12 cellular contexts compared by ENCODE assay signal in genomic region chr2:68824831-68825230, GRCh38. TPM values are rescaled to one million over a fixed set of nuclear protein-coding genes. Genes with fewer than 3 reads are reported as not detected.
DNase-seq lines count a peak whose midpoint lies in the region; ATAC-seq and TF ChIP-seq lines count a peak whose summit lies in the region.
"Had no signal": no experiment of that assay in that cellular context is flagged by ENCODE, and none has a peak within 500 bp of the region (broad histone marks: within the 10 kb centered on the region; RNA-seq: fewer than 3 reads in every experiment).

No MANE protein-coding gene starts in this region.

- H3K4me3 Mint-ChIP-seq in activated CD8-positive, alpha-beta memory T cell treated with anti-CD3 and anti-CD28 coated beads, Interleukin-2, amount 10 ng/mL, durations not matched to agents 7 days and 5 days, result no peak overlapping the region
- H3K4me3 Mint-ChIP-seq in stimulated activated memory B cell treated with anti-CD40 and anti-IgM and Interleukin-4, amounts not matched to agents 10 μg/mL and 1 μg/mL and 100 μg/mL, for 72 hours, result no peak overlapping the region
- H3K4me3 Mint-ChIP-seq: neural progenitor cell had no signal

- H3K27me3 Mint-ChIP-seq in activated CD8-positive, alpha-beta memory T cell treated with anti-CD3 and anti-CD28 coated beads, Interleukin-2, amount 10 ng/mL, durations not matched to agents 7 days and 5 days, result no peaks in the 10 kb centered on the region
- H3K27me3 Mint-ChIP-seq in stimulated activated memory B cell treated with anti-CD40 and anti-IgM and Interleukin-4, amounts not matched to agents 10 μg/mL and 1 μg/mL and 100 μg/mL, for 72 hours, result no peaks in the 10 kb centered on the region

- no peak for ATAC-seq in activated CD8-positive, alpha-beta memory T cell treated with anti-CD3 and anti-CD28 coated beads, Interleukin-2, amount 10 ng/mL, durations not matched to agents 7 days and 5 days
- no peak for ATAC-seq in stimulated activated memory B cell treated with anti-CD40 and anti-IgM and Interleukin-4, amounts not matched to agents 10 μg/mL and 1 μg/mL and 100 μg/mL, for 72 hours

- peaks cover 59% of the 10 kb centered on the region for H3K36me3 Mint-ChIP-seq in activated CD8-positive, alpha-beta memory T cell treated with anti-CD3 and anti-CD28 coated beads, Interleukin-2, amount 10 ng/mL, durations not matched to agents 7 days and 5 days
- H3K36me3 Mint-ChIP-seq in stimulated activated memory B cell treated with anti-CD40 and anti-IgM and Interleukin-4, amounts not matched to agents 10 μg/mL and 1 μg/mL and 100 μg/mL, for 72 hours, result peaks cover 67% of the 10 kb centered on the region
- H3K36me3 Mint-ChIP-seq: neural progenitor cell had no signal

- H3K4me3 ChIP-seq in epithelial cell of esophagus (ENCODE audit: low read length), result no peak overlapping the region
- H3K4me3 ChIP-seq: neural progenitor cell had no signal

- CTCF ChIA-PET in activated CD8-positive, alpha-beta memory T cell treated with anti-CD3 and anti-CD28 coated beads, Interleukin-2, amount 10 ng/mL, durations not matched to agents 7 days and 5 days (lab: Charles Lee), result no interaction called here

- no peak for DNase-seq in activated CD8-positive, alpha-beta memory T cell treated with anti-CD3 and anti-CD28 coated beads, Interleukin-2, amount 10 ng/mL, durations not matched to agents 7 days and 5 days
- no peak for DNase-seq in activated CD8-positive, alpha-beta memory T cell treated with anti-CD3 and anti-CD28 coated beads for 24 hours
- DNase-seq in RPMI7951 (ENCODE audit: low read depth), result peak; percentile 76
- peak; percentile 62 for DNase-seq in epithelial cell of esophagus (ENCODE audit: low read depth)
- no peak for DNase-seq in NCI-H2029 treated with DMSO at 0.1 percent for 48 hours (lab: John Stamatoyannopoulos, UW)
- no peak for DNase-seq in hippocampal formation (lab: John Stamatoyannopoulos, UW)
- DNase-seq in Kasumi-1 (lab: John Stamatoyannopoulos, UW), result no peak
- DNase-seq: AML-193, GOT3, islet precursor cell had no signal

- no peak for TF ChIP-seq CTCF in epithelial cell of esophagus (IDR thresholded peaks at IDR 0.05; ENCODE audit: insufficient read depth, low read depth, low read length, missing control alignments)

- H3K27ac Mint-ChIP-seq in activated CD8-positive, alpha-beta memory T cell treated with anti-CD3 and anti-CD28 coated beads, Interleukin-2, amount 10 ng/mL, durations not matched to agents 7 days and 5 days, result peak overlapping the region; percentile 9
- peak overlapping the region; percentile 60 for H3K27ac Mint-ChIP-seq in stimulated activated memory B cell treated with anti-CD40 and anti-IgM and Interleukin-4, amounts not matched to agents 10 μg/mL and 1 μg/mL and 100 μg/mL, for 72 hours
- H3K27ac Mint-ChIP-seq: neural progenitor cell had no signal

- no peaks in the 10 kb centered on the region for H3K9me3 Mint-ChIP-seq in activated CD8-positive, alpha-beta memory T cell treated with anti-CD3 and anti-CD28 coated beads, Interleukin-2, amount 10 ng/mL, durations not matched to agents 7 days and 5 days (ENCODE audit: low read depth)
- no peaks in the 10 kb centered on the region for H3K9me3 Mint-ChIP-seq in stimulated activated memory B cell treated with anti-CD40 and anti-IgM and Interleukin-4, amounts not matched to agents 10 μg/mL and 1 μg/mL and 100 μg/mL, for 72 hours
- H3K9me3 Mint-ChIP-seq: neural progenitor cell had no signal

- peaks cover 25% of the 10 kb centered on the region for H3K4me1 Mint-ChIP-seq in activated CD8-positive, alpha-beta memory T cell treated with anti-CD3 and anti-CD28 coated beads, Interleukin-2, amount 10 ng/mL, durations not matched to agents 7 days and 5 days
- peaks cover 65% of the 10 kb centered on the region for H3K4me1 Mint-ChIP-seq in stimulated activated memory B cell treated with anti-CD40 and anti-IgM and Interleukin-4, amounts not matched to agents 10 μg/mL and 1 μg/mL and 100 μg/mL, for 72 hours
- H3K4me1 Mint-ChIP-seq: neural progenitor cell had no signal

RNA-seq across cellular contexts. Expression of gene BMP10, which starts 46.4 kb away (rescaled TPM):
- total RNA-seq in activated CD8-positive, alpha-beta memory T cell treated with anti-CD3 and anti-CD28 coated beads, Interleukin-2, amount 10 ng/mL, durations not matched to agents 7 days and 5 days, result not detected
- total RNA-seq in RPMI7951 (2014; rRNA removed; shearing (Covaris generic)), result not detected in 2 replicates

Comparison
In these comparisons a context has a peak if more than half of its experiments do, and no peak if none do; other contexts are left out.
1. DNase-seq: peak in RPMI7951 (single experiment) and epithelial cell of esophagus (single experiment); none in activated CD8-positive, alpha-beta memory T cell treated with anti-CD3 and anti-CD28 coated beads, Interleukin-2, amount 10 ng/mL, durations not matched to agents 7 days and 5 days (single experiment), activated CD8-positive, alpha-beta memory T cell treated with anti-CD3 and anti-CD28 coated beads for 24 hours (single experiment), NCI-H2029 treated with DMSO at 0.1 percent for 48 hours (single experiment), hippocampal formation (0 of 2) and Kasumi-1 (0 of 2).